8 cellular contexts compared by ENCODE assay signal in the genomic region with DNA sequence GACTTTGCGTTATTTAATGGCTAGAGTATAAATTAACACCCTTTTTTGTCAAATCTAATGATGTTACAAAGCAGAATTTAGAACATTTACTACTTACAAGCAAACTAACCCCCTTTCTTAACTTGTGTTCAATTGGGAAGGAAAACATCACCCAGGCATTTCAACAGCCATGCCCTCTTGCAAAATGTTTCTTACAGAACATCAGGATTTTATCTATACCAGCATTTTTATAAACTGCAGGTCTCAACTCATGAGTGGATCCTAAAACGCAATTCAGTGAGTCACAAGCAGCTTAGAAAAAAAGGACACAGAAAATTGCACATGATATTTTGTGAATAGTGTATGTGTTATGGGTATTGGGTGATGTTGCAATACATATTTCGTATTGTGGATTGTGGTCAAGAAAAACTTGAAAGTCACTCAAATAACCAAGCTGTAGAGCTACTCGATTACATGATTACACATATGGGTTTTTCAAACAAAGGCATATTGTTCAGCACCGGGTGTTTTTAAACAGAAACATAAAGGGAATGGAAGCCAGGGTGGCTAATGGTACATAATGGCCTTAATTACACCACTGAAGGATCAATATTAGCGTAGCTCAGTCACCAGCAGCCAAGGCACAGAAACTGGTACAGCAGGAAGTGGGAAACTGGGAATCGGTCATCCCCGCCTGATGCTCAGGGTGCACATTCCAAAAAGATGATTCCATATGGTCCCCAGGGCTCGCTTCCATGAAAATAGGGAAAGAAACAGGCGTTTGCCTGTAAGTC. TPM values are rescaled to one million over a fixed set of nuclear protein-coding genes. Genes with fewer than 3 reads are reported as not detected.
DNase-seq lines count a peak whose midpoint lies in the region; ATAC-seq and TF ChIP-seq lines count a peak whose summit lies in the region.

No MANE protein-coding gene starts in this region.

- H3K27me3 ChIP-seq in ascending aorta: no peaks in the 10 kb centered on the region
- no peaks in the 10 kb centered on the region for H3K27me3 ChIP-seq in kidney epithelial cell (ENCODE audit: control insufficient read depth, insufficient read depth, low read length)

- H3K4me1 ChIP-seq in ascending aorta: peaks cover 10 to 15% of the 10 kb centered on the region in 2 donors

- H3K9me3 ChIP-seq in ascending aorta: no peaks in the 10 kb centered on the region

- TF ChIP-seq CTCF in ascending aorta (IDR thresholded peaks at IDR 0.05) (no peak), kidney epithelial cell (IDR thresholded peaks at IDR 0.05; ENCODE audit: insufficient read depth, low read length, poor library complexity, severe bottlenecking) (no peak)

- intact Hi-C loops in ascending aorta (cut with DNase I): loop anchor here (2.0 to 10.0 kb wide), 7 partner anchors 57 to 1079 kb away; partner anchors contain the start of genes KPNA2, NOL11, PITPNC1 and PRKAR1A

- H3K36me3 ChIP-seq in ascending aorta (peaks cover 7 to 14% of the 10 kb centered on the region in 2 donors), kidney epithelial cell (ENCODE audit: control insufficient read depth, insufficient read depth, low read length) (no peaks in the 10 kb centered on the region)

- peak overlapping the region; percentile 68 to 100 for H3K4me3 ChIP-seq in ascending aorta
- H3K4me3 ChIP-seq in kidney epithelial cell (ENCODE audit: low read depth, low read length): peak overlapping the region; percentile 96

- peak overlapping the region; percentile 96 to 100 for H3K27ac ChIP-seq in ascending aorta
- H3K27ac ChIP-seq in substantia nigra (ENCODE audit: low read depth, low read length, poor library complexity, severe bottlenecking): peak overlapping the region; percentile 80

- ATAC-seq in HG03196 (IDR thresholded peaks at IDR 0.05; ENCODE audit: unreplicated experiment): no peak

- peak; percentile 14 for DNase-seq in NCI-H2029 (lab: John Stamatoyannopoulos, UW)
- no peak for DNase-seq in NCI-H2029 treated with DMSO at 0.1 percent for 48 hours (lab: John Stamatoyannopoulos, UW)
- peak; percentile 81 for DNase-seq in NCI-H1436 (lab: John Stamatoyannopoulos, UW)
- no peak for DNase-seq in ascending aorta (ENCODE audit: low spot score in 2 of 2)
- DNase-seq in kidney epithelial cell (ENCODE audit: low read depth): no peak
- no peak for DNase-seq in substantia nigra (lab: John Stamatoyannopoulos, UW)
- DNase-seq in stimulated activated naive CD4-positive, alpha-beta T cell treated with Interleukin-2 at 50 U/mL for 16 hours (lab: John Stamatoyannopoulos, UW): no peak

RNA-seq across cellular contexts. Expression of gene WIPI1, which starts 1.4 kb away (rescaled TPM):
- total RNA-seq in ascending aorta (18.0 TPM), kidney epithelial cell (49.9 and 90.6 TPM in 2 replicates)

RNA-seq across cellular contexts. Expression of gene PRKAR1A, which starts 56.3 kb away (rescaled TPM):
- total RNA-seq in ascending aorta (233 TPM), kidney epithelial cell (232 and 233 TPM in 2 replicates)

Comparison
In these comparisons a context has a peak if more than half of its experiments do, and no peak if none do; other contexts are left out.
1. DNase-seq: peak in NCI-H2029 (single experiment) and NCI-H1436 (single experiment); none in NCI-H2029 treated with DMSO at 0.1 percent for 48 hours (single experiment), ascending aorta (0 of 2), kidney epithelial cell (single experiment), substantia nigra (0 of 49) and stimulated activated naive CD4-positive, alpha-beta T cell treated with Interleukin-2 at 50 U/mL for 16 hours (single experiment).